ENCODE assay signal across 15 cellular contexts in genomic region chr2:121771976-121772742, GRCh38. TPM values are rescaled to one million over a fixed set of nuclear protein-coding genes. Genes with fewer than 3 reads are reported as not detected.
DNase-seq lines count a peak whose midpoint lies in the region; ATAC-seq, FAIRE-seq and TF ChIP-seq lines count a peak whose summit lies in the region.
"Had no signal": no experiment of that assay in that cellular context is flagged by ENCODE, and none has a peak within 500 bp of the region (broad histone marks: within the 10 kb centered on the region; RNA-seq: fewer than 3 reads in every experiment).

No MANE protein-coding gene starts in this region.

- H3K36me3 ChIP-seq in HepG2 (replicated peaks in 1 of 2; ENCODE audit: control insufficient read depth in 1 of 2, insufficient read depth in 2 of 2, low read length in 2 of 2): peaks cover 1 to 13% of the 10 kb centered on the region in 2 experiments; a peak in 4 of 5 replicates

- no CpG with 5 or more reads among the region's 6 CpGs for WGBS in H9 (ENCODE audit: extremely low coverage, insufficient read length, low lambda C conversion rate)
- 44% methylated on average over 6 of the region's 6 CpGs for WGBS in HepG2 (ENCODE audit: low lambda C conversion rate)

- no peak overlapping the region for H4K8ac ChIP-seq in H9 (replicated peaks; ENCODE audit: insufficient read length, low read depth, low read length)

- no peak overlapping the region for H2BK120ac ChIP-seq in H9 (ENCODE audit: low read depth, low read length, poor library complexity, severe bottlenecking)

- no peak overlapping the region for H2BK15ac ChIP-seq in H9 (ENCODE audit: low read depth, low read length)

- H3K27ac ChIP-seq in H9 (ENCODE audit: insufficient read length, low read depth, low read length) (no peak overlapping the region), HepG2 (ENCODE audit: extremely low read length, insufficient read depth, low read length) (no peak overlapping the region)
- H3K27ac ChIP-seq: esophagus squamous epithelium had no signal

- no peak for FAIRE-seq in HepG2 (lab: Jason Lieb, UNC)
- FAIRE-seq: bronchial epithelial cell, GM12891, keratinocyte had no signal

- H2AK5ac ChIP-seq in H9 (ENCODE audit: insufficient read length, low read length): no peak overlapping the region

- no peak for TF ChIP-seq RAD21 in HepG2 (CRISPR knock-in tag; IDR thresholded peaks at IDR 0.05)

- in situ Hi-C loops in HepG2 (cut with HindIII; ENCODE audit: extremely low pct_ligation_motif_present, low pct_unique_long_range_greater_than_20kb): no loop called here

- peaks cover 3 to 13% of the 10 kb centered on the region in 2 experiments; a peak in 2 of 4 replicates for H3K4me1 Mint-ChIP-seq in H9
- peaks cover 2% of the 10 kb centered on the region for H3K4me1 Mint-ChIP-seq in activated CD8-positive, alpha-beta memory T cell treated with anti-CD3 and anti-CD28 coated beads, Interleukin-2, amount 10 ng/mL, durations not matched to agents 7 days and 5 days

- CTCF ChIA-PET in HepG2 (lab: Yijun Ruan, JAX; ENCODE audit: low intra/inter-chr PET ratio, low total read pairs): no interaction called here
- CTCF ChIA-PET in activated CD8-positive, alpha-beta memory T cell treated with anti-CD3 and anti-CD28 coated beads, Interleukin-2, amount 10 ng/mL, durations not matched to agents 7 days and 5 days (lab: Charles Lee): no interaction called here

- TF ChIP-seq CTCF in H9 (conservative IDR thresholded peaks at IDR 0.05): no peak
- TF ChIP-seq CTCF in HepG2 (CRISPR knock-in tag; IDR thresholded peaks at IDR 0.05): no peak

- H2BK20ac ChIP-seq in H9 (ENCODE audit: low read depth, low read length, poor library complexity, severe bottlenecking): no peak overlapping the region

- H3K4me3 ChIP-seq in HepG2 (replicated peaks in 1 of 3; ENCODE audit: insufficient read depth in 1 of 3, low read depth in 2 of 3, low read length in 3 of 3): peak overlapping the region in 1 of 3 experiments; percentile 6; a peak in 1 of 6 replicates
- H3K4me3 ChIP-seq: esophagus squamous epithelium had no signal

- H4K5ac ChIP-seq in H9 (ENCODE audit: insufficient read length, low read depth, low read length): no peak overlapping the region

- no peak overlapping the region for H3K4ac ChIP-seq in H9 (ENCODE audit: low read depth, low read length)

- H3K9ac ChIP-seq in H9 (ENCODE audit: extremely low read depth, insufficient read length, low read length) (no peak overlapping the region), HepG2 (ENCODE audit: insufficient read depth, low read depth, low read length) (no peak overlapping the region)

- TF ChIP-seq POLR2A in HepG2 (IDR thresholded peaks at IDR 0.05; ENCODE audit: insufficient read depth in 1 of 2, low read depth in 2 of 2, low read length in 2 of 2): no peak

- H3K79me1 ChIP-seq in H9 (ENCODE audit: insufficient read depth, low read depth, low read length, poor library complexity, severe bottlenecking): no peaks in the 10 kb centered on the region

- ATAC-seq in HepG2 (peak; percentile 54), GM19324 (IDR thresholded peaks at IDR 0.05; ENCODE audit: low FRiP score, unreplicated experiment) (no peak), GM18511 (IDR thresholded peaks at IDR 0.05; ENCODE audit: unreplicated experiment) (no peak)
- ATAC-seq in activated CD8-positive, alpha-beta memory T cell treated with anti-CD3 and anti-CD28 coated beads, Interleukin-2, amount 10 ng/mL, durations not matched to agents 7 days and 5 days: no peak

- H2BK12ac ChIP-seq in H9 (ENCODE audit: insufficient read length, low read depth, low read length): no peak overlapping the region

- H3K9me3 ChIP-seq in H9 (ENCODE audit: control insufficient read depth, low read depth, low read length) (no peaks in the 10 kb centered on the region), HepG2 (ENCODE audit: low read length) (no peaks in the 10 kb centered on the region)
- H3K9me3 ChIP-seq: esophagus squamous epithelium had no signal

- POLR2A ChIA-PET in HepG2 (lab: Yijun Ruan, JAX): interaction anchor here (1.4 kb wide), 1 partner anchor 16 kb away, joined by 5 read pairs; no protein-coding TSS in a partner anchor

- no peak overlapping the region for H3T11ph ChIP-seq in H9 (ENCODE audit: low read length)

- H3K23ac ChIP-seq in H9 (ENCODE audit: insufficient read length, low read depth, low read length): no peak overlapping the region

- peak; percentile 26 for DNase-seq in AG20443 (ENCODE audit: low spot score)
- no peak for DNase-seq in H9
- DNase-seq in SK-N-DZ (ENCODE audit: low spot score): peak; percentile 81
- peak; percentile 28 for DNase-seq in HepG2 (ENCODE audit: low spot score)
- no peak for DNase-seq in activated CD8-positive, alpha-beta memory T cell treated with anti-CD3 and anti-CD28 coated beads, Interleukin-2, amount 10 ng/mL, durations not matched to agents 7 days and 5 days
- DNase-seq in activated CD4-positive, CD25-positive, alpha-beta regulatory T cell (lab: John Stamatoyannopoulos, UW): no peak
- DNase-seq: activated CD4-positive, CD25-positive, alpha-beta regulatory T cell treated with anti-CD3 and anti-CD28 coated beads, Interleukin-2, amount 50 U/mL, for 72 hours; CD4-positive, alpha-beta T cell; esophagus squamous epithelium had no signal

- no peaks in the 10 kb centered on the region for H3K23me2 ChIP-seq in H9 (ENCODE audit: insufficient read length, low read depth, low read length, poor library complexity, severe bottlenecking)

- H3K27ac Mint-ChIP-seq in H9: peak overlapping the region; percentile 35 to 93 (median 80); a peak in 5 of 7 replicates
- H3K27ac Mint-ChIP-seq in activated CD8-positive, alpha-beta memory T cell treated with anti-CD3 and anti-CD28 coated beads, Interleukin-2, amount 10 ng/mL, durations not matched to agents 7 days and 5 days: no peak overlapping the region
- H3K27ac Mint-ChIP-seq: activated T-helper 1 cell treated with anti-CD3 and anti-CD28 coated beads, Interleukin-12 subunit alpha, Interleukin-12 subunit beta, Interleukin-2, Interleukin-4 antibody, amounts not matched to agents 30 ng/mL and 10 ng/mL and 1 ng/mL, durations not matched to agents 14 hours and 24 hours and 36 hours; CD4-positive, alpha-beta T cell had no signal

- H4K91ac ChIP-seq in H9 (ENCODE audit: insufficient read length, low read depth, low read length): no peak overlapping the region

- H3K79me2 ChIP-seq in H9 (ENCODE audit: insufficient read depth, low read length) (no peaks in the 10 kb centered on the region), HepG2 (ENCODE audit: insufficient read depth, low read length) (no peaks in the 10 kb centered on the region)

- H2BK5ac ChIP-seq in H9 (ENCODE audit: insufficient read length, low read length): no peak overlapping the region

- H4K20me1 ChIP-seq in H9 (ENCODE audit: control insufficient read depth, insufficient read depth, insufficient read length) (peaks cover under 1% of the 10 kb centered on the region), HepG2 (ENCODE audit: insufficient read depth, low read length) (no peaks in the 10 kb centered on the region)

- H3K4me2 ChIP-seq in H9 (ENCODE audit: insufficient read depth, insufficient read length, low read length): no peak overlapping the region
- peak overlapping the region; percentile 59 for H3K4me2 ChIP-seq in HepG2 (ENCODE audit: low read depth, low read length)

- H3K27me3 ChIP-seq in H9 (ENCODE audit: insufficient read depth, low read length): no peaks in the 10 kb centered on the region
- H3K27me3 ChIP-seq in HepG2 (ENCODE audit: control insufficient read depth in 1 of 2, insufficient read depth in 2 of 2, low read length in 2 of 2): no peaks in the 10 kb centered on the region
- H3K27me3 ChIP-seq: esophagus squamous epithelium had no signal

- H3K18ac ChIP-seq in H9 (ENCODE audit: insufficient read length, low read depth, low read length): no peak overlapping the region

- intact Hi-C loops in HepG2 (cut with micrococcal nuclease; ENCODE audit: unreplicated experiment): no loop called here

- H2AFZ ChIP-seq in H9 (ENCODE audit: low read length) (no peak overlapping the region), HepG2 (ENCODE audit: low read length) (no peak overlapping the region)

- TF ChIP-seq EP300 in HepG2 (IDR thresholded peaks at IDR 0.05; ENCODE audit: low read depth in 2 of 2, low read length in 2 of 2) (0 out of 4 replicates have a peak, but pooled peaks of 1 of the 2 experiments have one; percentile 1), HepG2 (CRISPR knock-in tag; IDR thresholded peaks at IDR 0.05; ENCODE audit: borderline replicate concordance) (no peak)

- H3K4me1 ChIP-seq in H9 (ENCODE audit: insufficient read depth, low read length) (peaks cover 3% of the 10 kb centered on the region; the same call in 1 of the 2 replicates), HepG2 (ENCODE audit: insufficient read depth, low read length) (peaks cover 43% of the 10 kb centered on the region)
- H3K4me1 ChIP-seq: esophagus squamous epithelium had no signal

- H3K4me3 Mint-ChIP-seq in H9: no peak overlapping the region
- H3K4me3 Mint-ChIP-seq in activated CD8-positive, alpha-beta memory T cell treated with anti-CD3 and anti-CD28 coated beads, Interleukin-2, amount 10 ng/mL, durations not matched to agents 7 days and 5 days: no peak overlapping the region
- H3K4me3 Mint-ChIP-seq: activated T-helper 1 cell treated with anti-CD3 and anti-CD28 coated beads, Interleukin-12 subunit alpha, Interleukin-12 subunit beta, Interleukin-2, Interleukin-4 antibody, amounts not matched to agents 30 ng/mL and 10 ng/mL and 1 ng/mL, durations not matched to agents 14 hours and 24 hours and 36 hours; CD4-positive, alpha-beta T cell had no signal

- no peak overlapping the region for H3K14ac ChIP-seq in H9 (ENCODE audit: insufficient read depth, low read length)

- BruUV-seq in HepG2 (replicated peaks; lab: Mats Ljungman, UMichigan): no TSS peak

- no peaks in the 10 kb centered on the region for H3K9me3 Mint-ChIP-seq in H9
- no peaks in the 10 kb centered on the region for H3K9me3 Mint-ChIP-seq in activated CD8-positive, alpha-beta memory T cell treated with anti-CD3 and anti-CD28 coated beads, Interleukin-2, amount 10 ng/mL, durations not matched to agents 7 days and 5 days (ENCODE audit: low read depth)
- H3K9me3 Mint-ChIP-seq: activated T-helper 1 cell treated with anti-CD3 and anti-CD28 coated beads, Interleukin-12 subunit alpha, Interleukin-12 subunit beta, Interleukin-2, Interleukin-4 antibody, amounts not matched to agents 30 ng/mL and 10 ng/mL and 1 ng/mL, durations not matched to agents 14 hours and 24 hours and 36 hours; CD4-positive, alpha-beta T cell had no signal

- H3K36me3 Mint-ChIP-seq in H9 (ENCODE audit: insufficient read depth in 1 of 3, low read depth in 3 of 3): peaks cover 3 to 20% (median 9%) of the 10 kb centered on the region in 3 experiments; a peak in 5 of 7 replicates
- peaks cover 6% of the 10 kb centered on the region for H3K36me3 Mint-ChIP-seq in activated CD8-positive, alpha-beta memory T cell treated with anti-CD3 and anti-CD28 coated beads, Interleukin-2, amount 10 ng/mL, durations not matched to agents 7 days and 5 days

- H3K56ac ChIP-seq in H9 (ENCODE audit: insufficient read length, low read depth, low read length): no peak overlapping the region

- H3K27me3 Mint-ChIP-seq in H9 (ENCODE audit: low read depth): no peaks in the 10 kb centered on the region
- H3K27me3 Mint-ChIP-seq in activated CD8-positive, alpha-beta memory T cell treated with anti-CD3 and anti-CD28 coated beads, Interleukin-2, amount 10 ng/mL, durations not matched to agents 7 days and 5 days: no peaks in the 10 kb centered on the region
- H3K27me3 Mint-ChIP-seq: CD4-positive, alpha-beta T cell had no signal

RNA-seq across cellular contexts. Expression of gene TSN, which starts 16.7 kb away (rescaled TPM):
- total RNA-seq in H9 (2021): 96.1 and 102 TPM in 2 replicates
- 103 and 111 TPM in 2 replicates for polyA plus RNA-seq in SK-N-DZ (2014; cell fraction: cytosol; rRNA removed)
- polyA plus RNA-seq in SK-N-DZ (2014; cell fraction: nucleus; rRNA removed): 41.1 and 41.2 TPM in 2 replicates
- 115 and 159 TPM in 2 replicates for total RNA-seq in HepG2 (2016; rRNA removed; fragmentation: Illumina TruSeq; extraction: Trizol)
- 17.2 and 22.2 TPM in 2 replicates for total RNA-seq in HepG2 (2016; cell fraction: cytosol; rRNA removed; fragmentation: Illumina TruSeq; extraction: Trizol; ENCODE audit: low read depth)
- total RNA-seq in HepG2 (2016; cell fraction: insoluble cytoplasmic fraction; rRNA removed; fragmentation: Illumina TruSeq; extraction: Trizol): 120 and 171 TPM in 2 replicates
- 42.8 and 45.0 TPM in 2 replicates for total RNA-seq in HepG2 (2016; cell fraction: membrane; rRNA removed; fragmentation: Illumina TruSeq; extraction: Trizol)
- 62.1 and 67.2 TPM in 2 replicates for total RNA-seq in HepG2 (2016; cell fraction: nucleus; rRNA removed; fragmentation: Illumina TruSeq; extraction: Trizol)
- polyA plus RNA-seq in HepG2 (2011; rRNA removed): 45.0 and 56.4 TPM in 2 replicates
- polyA plus RNA-seq in HepG2 (2011; cell fraction: cytosol; rRNA removed): 33.3 and 47.8 TPM in 2 replicates
- 11.7 and 15.2 TPM in 2 replicates for polyA plus RNA-seq in HepG2 (2011; cell fraction: nucleus; rRNA removed)
- polyA plus RNA-seq in HepG2 (2012): 45.8 and 66.2 TPM in 2 replicates
- 9.2 and 9.7 TPM in 2 replicates for polyA plus RNA-seq in HepG2 (2016; cell fraction: cytosol; fragmentation: Illumina TruSeq; extraction: Trizol; ENCODE audit: low read depth)
- 138 and 143 TPM in 2 replicates for polyA plus RNA-seq in HepG2 (2016; cell fraction: insoluble cytoplasmic fraction; fragmentation: Illumina TruSeq; extraction: Trizol; ENCODE audit: low read depth)
- polyA plus RNA-seq in HepG2 (2016; cell fraction: membrane; fragmentation: Illumina TruSeq; extraction: Trizol; ENCODE audit: low read depth): 24.1 and 24.3 TPM in 2 replicates
- polyA plus RNA-seq in HepG2 (2016; cell fraction: nucleus; fragmentation: Illumina TruSeq; extraction: Trizol; ENCODE audit: insufficient read depth, low read depth): 77.1 and 79.4 TPM in 2 replicates
- 36.2 and 43.1 TPM in 2 replicates for polyA minus RNA-seq in HepG2 (2011; rRNA and poly(A)+ RNA removed; ENCODE audit: low replicate concordance)
- 47.0 and 54.1 TPM in 2 replicates for polyA minus RNA-seq in HepG2 (2011; cell fraction: cytosol; rRNA and poly(A)+ RNA removed)
- 51.5 and 60.0 TPM in 2 replicates for polyA minus RNA-seq in HepG2 (2011; cell fraction: nucleus; rRNA and poly(A)+ RNA removed)
- total RNA-seq in activated CD8-positive, alpha-beta memory T cell treated with anti-CD3 and anti-CD28 coated beads, Interleukin-2, amount 10 ng/mL, durations not matched to agents 7 days and 5 days: 10 to 100 TPM; 46.6 to 68.8 TPM

RNA-seq across cellular contexts. Expression of gene NIFK, which starts 35.5 kb away (rescaled TPM):
- total RNA-seq in H9 (2021) (155 and 180 TPM in 2 replicates), HepG2 (2016; rRNA removed; fragmentation: Illumina TruSeq; extraction: Trizol) (105 and 178 TPM in 2 replicates)
- polyA plus RNA-seq in SK-N-DZ (2014; cell fraction: cytosol; rRNA removed): 67.3 and 82.2 TPM in 2 replicates
- 66.1 and 73.9 TPM in 2 replicates for polyA plus RNA-seq in SK-N-DZ (2014; cell fraction: nucleus; rRNA removed)
- total RNA-seq in HepG2 (2016; cell fraction: cytosol; rRNA removed; fragmentation: Illumina TruSeq; extraction: Trizol; ENCODE audit: low read depth): 18.3 and 18.6 TPM in 2 replicates
- total RNA-seq in HepG2 (2016; cell fraction: insoluble cytoplasmic fraction; rRNA removed; fragmentation: Illumina TruSeq; extraction: Trizol): 106 and 182 TPM in 2 replicates
- 33.2 and 34.0 TPM in 2 replicates for total RNA-seq in HepG2 (2016; cell fraction: membrane; rRNA removed; fragmentation: Illumina TruSeq; extraction: Trizol)
- 39.8 and 54.5 TPM in 2 replicates for total RNA-seq in HepG2 (2016; cell fraction: nucleus; rRNA removed; fragmentation: Illumina TruSeq; extraction: Trizol)
- polyA plus RNA-seq in HepG2 (2011; rRNA removed): 14.9 and 19.6 TPM in 2 replicates
- 9.0 and 13.7 TPM in 2 replicates for polyA plus RNA-seq in HepG2 (2011; cell fraction: cytosol; rRNA removed)
- 5.2 and 12.4 TPM in 2 replicates for polyA plus RNA-seq in HepG2 (2011; cell fraction: nucleus; rRNA removed)
- 39.3 and 65.4 TPM in 2 replicates for polyA plus RNA-seq in HepG2 (2012)
- 14.4 and 19.1 TPM in 2 replicates for polyA plus RNA-seq in HepG2 (2016; cell fraction: cytosol; fragmentation: Illumina TruSeq; extraction: Trizol; ENCODE audit: low read depth)
- polyA plus RNA-seq in HepG2 (2016; cell fraction: insoluble cytoplasmic fraction; fragmentation: Illumina TruSeq; extraction: Trizol; ENCODE audit: low read depth): 191 and 215 TPM in 2 replicates
- 25.3 and 26.0 TPM in 2 replicates for polyA plus RNA-seq in HepG2 (2016; cell fraction: membrane; fragmentation: Illumina TruSeq; extraction: Trizol; ENCODE audit: low read depth)
- 82.1 and 84.7 TPM in 2 replicates for polyA plus RNA-seq in HepG2 (2016; cell fraction: nucleus; fragmentation: Illumina TruSeq; extraction: Trizol; ENCODE audit: insufficient read depth, low read depth)
- polyA minus RNA-seq in HepG2 (2011; rRNA and poly(A)+ RNA removed; ENCODE audit: low replicate concordance): 9.1 and 13.2 TPM in 2 replicates
- polyA minus RNA-seq in HepG2 (2011; cell fraction: cytosol; rRNA and poly(A)+ RNA removed): 8.3 and 8.9 TPM in 2 replicates
- polyA minus RNA-seq in HepG2 (2011; cell fraction: nucleus; rRNA and poly(A)+ RNA removed): 15.1 and 22.1 TPM in 2 replicates
- 100 to 1,000 TPM in 1 of 2 experiments, 10 to 100 TPM in 1; 58.4 to 102 TPM for total RNA-seq in activated CD8-positive, alpha-beta memory T cell treated with anti-CD3 and anti-CD28 coated beads, Interleukin-2, amount 10 ng/mL, durations not matched to agents 7 days and 5 days

Comparison
In these comparisons a context has a peak if more than half of its experiments do, and no peak if none do; other contexts are left out.
1. DNase-seq: peak in AG20443 (single experiment), SK-N-DZ (single experiment) and HepG2 (single experiment); none in H9 (single experiment), activated CD8-positive, alpha-beta memory T cell treated with anti-CD3 and anti-CD28 coated beads, Interleukin-2, amount 10 ng/mL, durations not matched to agents 7 days and 5 days (single experiment) and activated CD4-positive, CD25-positive, alpha-beta regulatory T cell (0 of 4).